In genomic region chr11:72446929-72447753, GRCh38 we compare ENCODE assay signal across 8 cellular contexts. TPM values are rescaled to one million over a fixed set of nuclear protein-coding genes. Genes with fewer than 3 reads are reported as not detected.
DNase-seq lines count a peak whose midpoint lies in the region; ATAC-seq and TF ChIP-seq lines count a peak whose summit lies in the region.

No MANE protein-coding gene starts in this region.

- peaks cover 3% of the 10 kb centered on the region for H3K27me3 ChIP-seq in left ventricle myocardium inferior (ENCODE audit: low read depth)
- H3K27me3 ChIP-seq in smooth muscle cell (ENCODE audit: low read depth), result no peaks in the 10 kb centered on the region

- intact Hi-C loops in left ventricle myocardium inferior (cut with micrococcal nuclease), result no loop called here
- intact Hi-C loops in activated CD4-positive, alpha-beta memory T cell treated with anti-CD3 and anti-CD28 coated beads for 36 hours (cut with micrococcal nuclease), result no loop called here

- H3K36me3 ChIP-seq in left ventricle myocardium inferior, result no peaks in the 10 kb centered on the region
- H3K36me3 ChIP-seq in smooth muscle cell (ENCODE audit: low read depth), result no peaks in the 10 kb centered on the region

- ATAC-seq in WTC11 (peak; percentile 78), GM21360 (IDR thresholded peaks at IDR 0.05; ENCODE audit: unreplicated experiment) (no peak)

- peak; percentile 90 for TF ChIP-seq CTCF in AG10803 (conservative IDR thresholded peaks at IDR 0.05; ENCODE audit: low read length)
- peak; percentile 66 for TF ChIP-seq CTCF in GM13977 (IDR thresholded peaks at IDR 0.05; ENCODE audit: extremely low read depth, insufficient read depth, missing control alignments)
- TF ChIP-seq CTCF in WTC11 (IDR thresholded peaks at IDR 0.05), result 0 out of 2 replicates have a peak, but pooled peaks have one; percentile 12
- peak; percentile 76 for TF ChIP-seq CTCF in left ventricle myocardium inferior (IDR thresholded peaks at IDR 0.05; ENCODE audit: borderline replicate concordance)
- peak; percentile 67 for TF ChIP-seq CTCF in smooth muscle cell (IDR thresholded peaks at IDR 0.05; ENCODE audit: borderline replicate concordance, insufficient read depth, poor library complexity, severe bottlenecking)

- no peaks in the 10 kb centered on the region for H3K9me3 ChIP-seq in left ventricle myocardium inferior (replicated peaks)
- H3K9me3 ChIP-seq in smooth muscle cell (replicated peaks; ENCODE audit: low read depth), result no peaks in the 10 kb centered on the region

- 43% methylated on average over 4 of the region's 4 CpGs for WGBS in smooth muscle cell (ENCODE audit: low lambda C conversion rate)

- no peaks in the 10 kb centered on the region for H3K4me1 ChIP-seq in left ventricle myocardium inferior
- H3K4me1 ChIP-seq in smooth muscle cell (ENCODE audit: low read depth), result no peaks in the 10 kb centered on the region

- H3K4me3 ChIP-seq in AG10803 (ENCODE audit: low read length) (no peak overlapping the region), left ventricle myocardium inferior (no peak overlapping the region), smooth muscle cell (no peak overlapping the region)

- in situ Hi-C loops in GM13977 (cut with MboI; ENCODE audit: low pct_unique_long_range_greater_than_20kb, low sequenced_read_pairs, unreplicated experiment), result no loop called here

- H3F3A ChIP-seq in smooth muscle cell (ENCODE audit: low read depth), result no peaks in the 10 kb centered on the region

- peaks cover 16% of the 10 kb centered on the region for H3K9me3 Mint-ChIP-seq in WTC11
- no peaks in the 10 kb centered on the region for H3K9me3 Mint-ChIP-seq in activated CD4-positive, alpha-beta memory T cell treated with anti-CD3 and anti-CD28 coated beads for 36 hours

- H3K27ac ChIP-seq in left ventricle myocardium inferior (replicated peaks) (no peak overlapping the region), smooth muscle cell (ENCODE audit: low read depth) (no peak overlapping the region)

- DNase-seq in AG10803 (ENCODE audit: low read depth) (peak; percentile 76), GM13977 (ENCODE audit: low spot score) (peak; percentile 64), NCI-H2196 (lab: John Stamatoyannopoulos, UW; ENCODE audit: unreplicated experiment) (peak; percentile 55), WTC11 (ENCODE audit: low spot score) (no peak), left ventricle myocardium inferior (no peak), smooth muscle cell (lab: John Stamatoyannopoulos, UW; ENCODE audit: unreplicated experiment) (no peak)
- DNase-seq in activated CD4-positive, alpha-beta memory T cell treated with anti-CD3 and anti-CD28 coated beads for 36 hours, result no peak

- no peak overlapping the region for H3K9ac ChIP-seq in smooth muscle cell (ENCODE audit: low read depth)

- H4K20me1 ChIP-seq in smooth muscle cell (ENCODE audit: low read depth), result no peaks in the 10 kb centered on the region

- no peaks in the 10 kb centered on the region for H3K79me2 ChIP-seq in smooth muscle cell (ENCODE audit: low read depth)

- no peak overlapping the region for H3K27ac Mint-ChIP-seq in WTC11
- H3K27ac Mint-ChIP-seq in activated CD4-positive, alpha-beta memory T cell treated with anti-CD3 and anti-CD28 coated beads for 36 hours, result no peak overlapping the region

- H3K4me3 Mint-ChIP-seq in WTC11, result no peak overlapping the region
- H3K4me3 Mint-ChIP-seq in activated CD4-positive, alpha-beta memory T cell treated with anti-CD3 and anti-CD28 coated beads for 36 hours, result no peak overlapping the region

- H2AFZ ChIP-seq in smooth muscle cell (ENCODE audit: low read depth), result no peak overlapping the region

- H3K36me3 Mint-ChIP-seq in WTC11, result peaks cover 10% of the 10 kb centered on the region; the same call in 1 of the 2 replicates
- H3K36me3 Mint-ChIP-seq in activated CD4-positive, alpha-beta memory T cell treated with anti-CD3 and anti-CD28 coated beads for 36 hours, result no peaks in the 10 kb centered on the region

- CTCF ChIA-PET in WTC11 (lab: Charles Lee), result interaction anchor here (0.6 to 7.1 kb wide), 19 partner anchors 8 to 422 kb away, joined by 3 to 84 read pairs (median 4); partner anchors contain the start of gene CLPB
- CTCF ChIA-PET in activated CD4-positive, alpha-beta memory T cell treated with anti-CD3 and anti-CD28 coated beads for 36 hours (lab: Charles Lee), result interaction anchor here (1.0 to 6.7 kb wide), 12 partner anchors 9 to 904 kb away, joined by 3 to 66 read pairs (median 4); partner anchors contain the start of gene CLPB

- POLR2A ChIA-PET in WTC11 (lab: Charles Lee), result interaction anchor here (0.6 kb wide), 2 partner anchors 18 to 50 kb away, joined by 3 to 6 read pairs; no protein-coding TSS in a partner anchor
- POLR2A ChIA-PET in activated CD4-positive, alpha-beta memory T cell treated with anti-CD3 and anti-CD28 coated beads for 36 hours (lab: Charles Lee), result no interaction called here

- H3K4me2 ChIP-seq in smooth muscle cell, result no peak overlapping the region

- H3K4me1 Mint-ChIP-seq in WTC11, result no peaks in the 10 kb centered on the region
- H3K4me1 Mint-ChIP-seq in activated CD4-positive, alpha-beta memory T cell treated with anti-CD3 and anti-CD28 coated beads for 36 hours (ENCODE audit: low read depth), result no peaks in the 10 kb centered on the region

- peaks cover 7% of the 10 kb centered on the region; the same call in 1 of the 2 replicates for H3K27me3 Mint-ChIP-seq in WTC11 (ENCODE audit: low read depth)
- peaks cover 8% of the 10 kb centered on the region for H3K27me3 Mint-ChIP-seq in activated CD4-positive, alpha-beta memory T cell treated with anti-CD3 and anti-CD28 coated beads for 36 hours

TF ChIP-seq in WTC11, 78 proteins besides CTCF, POLR2A, EP300 and RAD21:
- TF ChIP-seq FOXP1 (CRISPR knock-in tag; IDR thresholded peaks at IDR 0.05; ENCODE audit: borderline replicate concordance) (no peak), JAZF1 (CRISPR knock-in tag; IDR thresholded peaks at IDR 0.05) (no peak), ELF4 (CRISPR knock-in tag; IDR thresholded peaks at IDR 0.05; ENCODE audit: low read depth) (no peak)

RNA-seq across cellular contexts. Expression of gene CLPB, which starts 12.8 kb away (rescaled TPM):
- total RNA-seq in WTC11 (2021), result 24.9 to 28.3 TPM (median 26.8 TPM) in 3 replicates
- total RNA-seq in left ventricle myocardium inferior, result 20.5 TPM
- total RNA-seq in smooth muscle cell, result 15.4 and 30.4 TPM in 2 replicates
- polyA plus RNA-seq in smooth muscle cell, result 14.3 and 18.4 TPM in 2 replicates
- total RNA-seq in activated CD4-positive, alpha-beta memory T cell treated with anti-CD3 and anti-CD28 coated beads for 36 hours, result 10 to 100 TPM; 30.3 to 34.8 TPM

Comparison
In these comparisons a context has a peak if more than half of its experiments do, and no peak if none do; other contexts are left out.
1. DNase-seq: peak in AG10803 (single experiment), GM13977 (single experiment) and NCI-H2196 (single experiment); none in WTC11 (single experiment), left ventricle myocardium inferior (single experiment), smooth muscle cell (single experiment) and activated CD4-positive, alpha-beta memory T cell treated with anti-CD3 and anti-CD28 coated beads for 36 hours (single experiment).
2. CTCF ChIP-seq: peak in every context shown above with its lines; median percentile 90 in AG10803; 76 in left ventricle myocardium inferior; 67 in smooth muscle cell; 66 in GM13977; 12 in WTC11.